In the genomic region with DNA sequence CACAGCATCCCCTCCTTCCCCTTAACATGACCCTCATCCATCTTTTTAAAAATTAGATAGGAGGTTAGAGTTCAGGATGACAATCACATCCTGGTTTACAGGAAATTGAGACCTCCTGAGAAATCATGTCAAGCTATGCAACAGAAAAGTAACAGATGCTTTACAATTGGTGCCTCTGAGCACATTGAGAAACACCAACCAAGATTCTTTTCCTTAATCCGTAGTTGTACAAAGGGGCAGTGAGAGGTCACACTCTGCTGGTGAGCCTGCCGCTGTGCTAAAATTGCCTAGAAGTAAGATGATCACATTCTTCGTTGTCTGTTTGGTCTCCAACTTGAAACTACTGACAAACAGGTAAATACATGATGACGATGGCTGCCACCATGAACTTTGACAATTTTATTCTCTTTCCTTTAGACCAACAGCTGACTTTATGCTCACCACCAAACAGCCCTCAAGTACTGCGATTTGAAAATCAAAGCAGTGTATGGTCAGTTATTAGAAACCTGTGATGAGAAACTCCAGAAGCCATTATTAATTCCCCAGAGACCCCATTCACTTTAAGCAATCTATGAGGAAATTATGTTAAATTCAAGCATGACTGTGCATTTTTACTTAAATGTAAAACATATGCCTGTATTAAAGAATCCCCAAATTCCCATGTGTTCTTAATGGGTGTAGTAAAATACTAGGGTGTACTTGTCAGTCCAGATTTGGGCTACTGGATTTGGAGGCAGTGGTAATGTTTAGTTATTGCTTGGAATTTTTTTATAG, we compare ENCODE assay signal across 24 cellular contexts.
DNase-seq lines count a peak whose midpoint lies in the region; ATAC-seq, FAIRE-seq and TF ChIP-seq lines count a peak whose summit lies in the region.
"Had no signal": no experiment of that assay in that cellular context is flagged by ENCODE, and none has a peak within 500 bp of the region (broad histone marks: within the 10 kb centered on the region; RNA-seq: fewer than 3 reads in every experiment).

No MANE protein-coding gene starts in this region.

- H3K4me1 Mint-ChIP-seq in type B pancreatic cell (ENCODE audit: unreplicated experiment) = peaks cover 34% of the 10 kb centered on the region

- H3F3A ChIP-seq in SK-N-SH (replicated peaks; ENCODE audit: insufficient read depth) = no peaks in the 10 kb centered on the region

- no peak for TF ChIP-seq RAD21 in SK-N-SH (IDR thresholded peaks at IDR 0.05; ENCODE audit: low read length)
- no peak for TF ChIP-seq RAD21 in GM12878 (IDR thresholded peaks at IDR 0.05; ENCODE audit: insufficient read depth, low read depth, low read length)

- H3K4me3 ChIP-seq in SK-N-SH (ENCODE audit: low read depth in 2 of 2, low read length in 1 of 2) (no peak overlapping the region), GM12878 (no peak overlapping the region)
- H3K4me3 ChIP-seq: esophagus squamous epithelium, GM23338, heart right ventricle, upper lobe of right lung had no signal

- H3K27ac Mint-ChIP-seq in type B pancreatic cell = no peak overlapping the region
- H3K27ac Mint-ChIP-seq: GM23338; T-helper 2 cell treated with Interferon-gamma antibody and Interleukin-4, amounts not matched to agents 5 μg/mL and 100 μg/mL, for 36 hours had no signal

- H3K36me3 Mint-ChIP-seq in type B pancreatic cell = peaks cover 11% of the 10 kb centered on the region

- in situ Hi-C loops in GM12878 (cut with MboI) = no loop called here

- TF ChIP-seq CTCF in SK-N-SH (IDR thresholded peaks at IDR 0.05) (no peak), GM12878 (IDR thresholded peaks at IDR 0.05 in 2 of 3, conservative IDR thresholded peaks at IDR 0.05 in 1 of 3; ENCODE audit: control insufficient read depth in 2 of 3, extremely low read depth in 1 of 3, insufficient read depth in 1 of 3, low read depth in 3 of 3, low read length in 3 of 3) (no peak), type B pancreatic cell (conservative IDR thresholded peaks at IDR 0.05) (no peak)

- BruUV-seq in GM12878 (replicated peaks; lab: Mats Ljungman, UMichigan) = no TSS peak

- CTCF ChIA-PET in SK-N-SH (lab: Yijun Ruan, JAX) (interaction anchor here (0.5 kb wide), 1 partner anchor 204 kb away, joined by 3 read pairs; no protein-coding TSS in a partner anchor), GM12878 (lab: Yijun Ruan, JAX) (interaction anchor here (1.3 to 2.4 kb wide), 3 partner anchors 59 to 166 kb away, joined by 3 to 8 read pairs (median 3); no protein-coding TSS in a partner anchor)

- H3K79me2 ChIP-seq in SK-N-SH (ENCODE audit: insufficient read depth) = no peaks in the 10 kb centered on the region
- no peaks in the 10 kb centered on the region for H3K79me2 ChIP-seq in GM12878 (ENCODE audit: control insufficient read depth, insufficient read depth, low read length)

- no peak for TF ChIP-seq POLR2A in GM12878 (IDR thresholded peaks at IDR 0.05; ENCODE audit: low read depth, low read length)

- POLR2A ChIA-PET in SK-N-SH (lab: Yijun Ruan, JAX) = no interaction called here
- POLR2A ChIA-PET in GM12878 (lab: Charles Lee) = interaction anchor here (0.6 to 1.1 kb wide), 2 partner anchors 8 to 358 kb away, joined by 3 read pairs; no protein-coding TSS in a partner anchor

- no peaks in the 10 kb centered on the region for H3K27me3 ChIP-seq in SK-N-SH (ENCODE audit: insufficient read depth)
- H3K27me3 ChIP-seq in GM12878 (replicated peaks in 1 of 2; ENCODE audit: control insufficient read depth in 2 of 2, insufficient read depth in 2 of 2, low read length in 1 of 2) = no peaks in the 10 kb centered on the region
- H3K27me3 ChIP-seq: esophagus squamous epithelium, heart right ventricle, upper lobe of right lung had no signal

- no peak overlapping the region; a peak in 1 of 4 replicates for H3K27ac ChIP-seq in SK-N-SH (ENCODE audit: low read depth in 2 of 2, low read length in 1 of 2)
- no peak overlapping the region for H3K27ac ChIP-seq in GM12878 (ENCODE audit: control insufficient read depth, insufficient read depth)
- H3K27ac ChIP-seq: 22Rv1, esophagus squamous epithelium, heart right ventricle, upper lobe of right lung had no signal

- TF ChIP-seq EP300 in SK-N-SH (IDR thresholded peaks at IDR 0.05; ENCODE audit: borderline replicate concordance in 1 of 2, low read depth in 1 of 2, low read length in 1 of 2) (no peak), GM12878 (IDR thresholded peaks at IDR 0.05; ENCODE audit: borderline replicate concordance in 1 of 2, control insufficient read depth in 1 of 2, low read depth in 2 of 2, low read length in 2 of 2) (no peak)

- 84% methylated on average over 5 of the region's 5 CpGs for WGBS in SK-N-SH (ENCODE audit: low lambda C conversion rate)
- 78% methylated on average over 5 of the region's 5 CpGs for WGBS in GM12878 (ENCODE audit: insufficient coverage, insufficient replicate concordance, low lambda C conversion rate, missing lambda C conversion rate)

- intact Hi-C loops in GM12878 (cut with micrococcal nuclease; ENCODE audit: unreplicated experiment) = loop anchor here (5.0 kb wide), 4 partner anchors 57 to 393 kb away; partner anchors contain the start of genes UBE2E1 and UBE2E2

- no peaks in the 10 kb centered on the region for H3K9me2 ChIP-seq in SK-N-SH

- FAIRE-seq in GM12878 (lab: Jason Lieb, UNC) = no peak

- DNase-seq in SK-N-SH (no peak), GM12878 (ENCODE audit: low read depth, low spot score) (no peak), fibroblast of the conjunctiva (ENCODE audit: low read depth) (peak; percentile 76), type B pancreatic cell (ENCODE audit: extremely low spot score, unreplicated experiment) (no peak), NOMO-1 treated with dmso at 0.1 percent for 144 hours (lab: John Stamatoyannopoulos, UW; ENCODE audit: unreplicated experiment) (no peak)
- DNase-seq: activated CD4-positive, alpha-beta T cell treated with anti-CD3 and anti-CD28 coated beads, Interleukin-2, amount 50 U/mL, for 48 hours; amygdala; cerebellar nuclear complex; effector CD8-positive, alpha-beta T cell; EL; esophagus squamous epithelium; heart right ventricle; NCI-H1694; NCI-H774; nucleus accumbens; retina; stimulated activated CD8-positive, alpha-beta memory T cell treated with anti-CD3 and anti-CD28 coated beads, Interleukin-4, amount 100 ng/mL, for 48 hours; upper lobe of right lung had no signal

- H3K36me3 ChIP-seq in SK-N-SH (replicated peaks in 1 of 2; ENCODE audit: control insufficient read depth in 1 of 2, insufficient read depth in 2 of 2, low read length in 1 of 2) = no peaks in the 10 kb centered on the region
- H3K36me3 ChIP-seq in GM12878 (ENCODE audit: control insufficient read depth in 2 of 2, insufficient read depth in 2 of 2, low read length in 1 of 2) = peaks cover 0 to 2% of the 10 kb centered on the region in 2 experiments; a peak in 1 of 4 replicates
- H3K36me3 ChIP-seq: esophagus squamous epithelium, upper lobe of right lung had no signal

- peak overlapping the region; percentile 54 for H3K4me3 Mint-ChIP-seq in type B pancreatic cell
- H3K4me3 Mint-ChIP-seq: GM23338; T-helper 2 cell treated with Interferon-gamma antibody and Interleukin-4, amounts not matched to agents 5 μg/mL and 100 μg/mL, for 36 hours had no signal

- ATAC-seq in SK-N-SH treated with all-trans-retinoic acid at 6 μM for 48 hours = no peak
- ATAC-seq in GM12878 = no peak
- ATAC-seq in HG03025 (IDR thresholded peaks at IDR 0.05; ENCODE audit: low FRiP score, unreplicated experiment) = no peak
- ATAC-seq in HG02885 (IDR thresholded peaks at IDR 0.05; ENCODE audit: poor library complexity, unreplicated experiment) = no peak
- ATAC-seq: GM23338, heart right ventricle, upper lobe of right lung had no signal

- no peak overlapping the region for H3K9ac ChIP-seq in SK-N-SH
- H3K9ac ChIP-seq in GM12878 (ENCODE audit: control insufficient read depth, insufficient read depth, low read length) = no peak overlapping the region

- H3K4me1 ChIP-seq in SK-N-SH (ENCODE audit: control insufficient read depth in 1 of 2, insufficient read depth in 2 of 2, low read depth in 1 of 2, low read length in 1 of 2) = peaks cover 0 to 15% of the 10 kb centered on the region in 2 experiments; a peak in 2 of 4 replicates
- H3K4me1 ChIP-seq in GM12878 (ENCODE audit: control insufficient read depth, insufficient read depth, low read length) = peaks cover 37% of the 10 kb centered on the region
- H3K4me1 ChIP-seq: esophagus squamous epithelium, upper lobe of right lung had no signal

- H3K4me2 ChIP-seq in SK-N-SH = no peak overlapping the region
- no peak overlapping the region for H3K4me2 ChIP-seq in GM12878 (ENCODE audit: control insufficient read depth, insufficient read depth)
- H3K4me2 ChIP-seq: GM23338 had no signal

- RAD21 ChIA-PET in GM12878 (lab: Charles Lee; ENCODE audit: unreplicated experiment) = interaction anchor here (0.5 to 3.6 kb wide), 9 partner anchors 42 to 214 kb away, joined by 3 to 27 read pairs (median 8); no protein-coding TSS in a partner anchor

- H3K9me3 Mint-ChIP-seq in type B pancreatic cell = peaks cover 7% of the 10 kb centered on the region

- SMC1A ChIA-PET in GM12878 (lab: Charles Lee; ENCODE audit: uncharacterized antibody, unreplicated experiment) = interaction anchor here (0.9 to 4.0 kb wide), 11 partner anchors 19 to 515 kb away, joined by 3 to 24 read pairs (median 4); no protein-coding TSS in a partner anchor

- no peaks in the 10 kb centered on the region for H3K9me3 ChIP-seq in SK-N-SH
- H3K9me3 ChIP-seq in GM12878 (replicated peaks; ENCODE audit: control insufficient read depth, insufficient read depth, low read length) = peaks cover 1% of the 10 kb centered on the region; the same call in 2 of the 3 replicates
- H3K9me3 ChIP-seq: esophagus squamous epithelium, upper lobe of right lung had no signal

- H3K27me3 Mint-ChIP-seq in type B pancreatic cell = no peaks in the 10 kb centered on the region

- H4K20me1 ChIP-seq in SK-N-SH (ENCODE audit: insufficient read depth) (no peaks in the 10 kb centered on the region), GM12878 (ENCODE audit: control insufficient read depth, insufficient read depth) (no peaks in the 10 kb centered on the region)

- H2AFZ ChIP-seq in SK-N-SH (ENCODE audit: low read depth) (no peak overlapping the region), GM12878 (ENCODE audit: control insufficient read depth, low read depth, low read length) (no peak overlapping the region)
- H2AFZ ChIP-seq: GM23338 had no signal

TF ChIP-seq in SK-N-SH treated with all-trans-retinoic acid at 6 μM for 48 hours, 23 proteins besides CTCF, POLR2A, EP300 and RAD21:
- TF ChIP-seq ZNF8 (CRISPR knock-in tag; IDR thresholded peaks at IDR 0.05) = no peak
- peak; percentile 51 for TF ChIP-seq ISL1 (CRISPR knock-in tag; IDR thresholded peaks at IDR 0.05)
- TF ChIP-seq ARNTL (CRISPR knock-in tag; IDR thresholded peaks at IDR 0.05; ENCODE audit: borderline replicate concordance, low read depth) = no peak

TF ChIP-seq in SK-N-SH, 30 proteins besides CTCF, POLR2A, EP300 and RAD21:
- TF ChIP-seq MEF2A (IDR thresholded peaks at IDR 0.05; ENCODE audit: borderline replicate concordance, low read depth) = no peak

TF ChIP-seq in GM12878, 131 proteins besides CTCF, POLR2A, EP300 and RAD21 (continues in another document):
- no peak for TF ChIP-seq DPF2 (IDR thresholded peaks at IDR 0.05)
- peak; percentile 49 for TF ChIP-seq MEF2B (IDR thresholded peaks at IDR 0.05; ENCODE audit: partially characterized antibody, poor library complexity, severe bottlenecking)
- no peak for TF ChIP-seq STAT1 (conservative IDR thresholded peaks at IDR 0.05)
